26 cellular contexts compared by ENCODE assay signal in the genomic region with DNA sequence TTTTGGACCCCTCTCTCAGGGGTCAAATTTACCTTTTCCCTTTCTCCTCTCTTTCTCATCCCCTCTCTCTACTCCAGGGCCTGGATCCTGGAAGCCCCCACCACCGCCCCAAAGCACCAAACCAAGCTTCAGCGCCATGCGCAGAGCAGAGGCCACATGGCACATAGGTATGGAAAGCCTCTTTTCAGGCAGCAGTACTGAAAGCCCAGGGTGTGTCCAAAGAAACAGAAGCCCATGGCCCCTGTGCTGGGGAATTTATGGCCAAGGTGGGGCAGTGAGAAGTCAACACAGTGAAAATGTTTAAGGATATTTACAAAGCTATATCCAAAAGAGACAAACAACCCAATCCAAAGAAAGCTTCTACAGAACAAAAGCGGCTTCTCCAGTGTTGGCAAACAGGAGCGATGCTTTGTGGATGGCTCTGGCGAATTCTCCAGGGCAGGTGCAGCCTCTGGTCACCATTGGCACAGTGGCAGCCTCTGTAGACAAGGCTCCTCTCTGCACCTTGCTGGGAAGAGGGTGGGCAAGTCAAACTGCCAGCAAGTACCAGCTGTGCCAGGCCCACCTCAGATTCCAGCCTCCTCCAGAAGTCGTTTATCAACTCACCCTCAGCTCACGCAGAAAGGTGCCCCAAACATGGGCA. TPM values are rescaled to one million over a fixed set of nuclear protein-coding genes. Genes with fewer than 3 reads are reported as not detected.
"Had no signal": no experiment of that assay in that cellular context is flagged by ENCODE, and none has a peak within 500 bp of the region (broad histone marks: within the 10 kb centered on the region; RNA-seq: fewer than 3 reads in every experiment).

No MANE protein-coding gene starts in this region.

- H3K36me3 Mint-ChIP-seq: activated naive CD8-positive, alpha-beta T cell treated with anti-CD3 and anti-CD28 coated beads for 36 hours; mesothelial cell of epicardium; WTC11 had no signal

- H3K4me1 ChIP-seq: breast epithelium, left lung, parathyroid adenoma, testis, upper lobe of left lung had no signal

- H3K27ac Mint-ChIP-seq: activated naive CD8-positive, alpha-beta T cell treated with anti-CD3 and anti-CD28 coated beads for 36 hours; endodermal cell; mesothelial cell of epicardium; nephron; T-helper 1 cell treated with Interleukin-12 subunit alpha and Interleukin-12 subunit beta and Interleukin-4 antibody, amounts not matched to agents 30 μg/mL and 1 μg/mL, for 36 hours; WTC11 had no signal

- H3K27me3 Mint-ChIP-seq: activated naive CD8-positive, alpha-beta T cell treated with anti-CD3 and anti-CD28 coated beads for 36 hours had no signal

- H3K9ac ChIP-seq: parathyroid adenoma had no signal

- H3K27ac ChIP-seq: breast epithelium, esophagus squamous epithelium, gastroesophageal sphincter, left lung, neutrophil, parathyroid adenoma, spleen, testis, upper lobe of left lung had no signal

- H3K27me3 ChIP-seq: breast epithelium, neutrophil, testis, upper lobe of left lung had no signal

- H2AFZ ChIP-seq: parathyroid adenoma had no signal

- H3K36me3 ChIP-seq: breast epithelium, esophagus squamous epithelium, gastroesophageal sphincter, left lung, neutrophil, spleen, upper lobe of left lung had no signal

- DNase-seq: activated CD4-positive, alpha-beta T cell treated with anti-CD3 and anti-CD28 coated beads, Interleukin-2, amount 50 U/mL, for 48 hours; activated naive CD4-positive, alpha-beta T cell treated with Interleukin-2 at 50 U/mL for 16 hours; activated naive CD8-positive, alpha-beta T cell treated with anti-CD3 and anti-CD28 coated beads for 36 hours; activated T-cell treated with anti-CD3 and anti-CD28 coated beads, Interleukin-2, amount 50 U/mL, for 48 hours; cortex of kidney; endodermal cell; esophagus squamous epithelium; islet precursor cell; spleen; stimulated activated CD4-positive, alpha-beta T cell treated with anti-CD3 and anti-CD28 coated beads, Interleukin-4, amount 100 ng/mL, for 1 hour; stimulated activated naive CD4-positive, alpha-beta T cell; T1000; testis; upper lobe of left lung had no signal

- H3K4me3 Mint-ChIP-seq: activated naive CD8-positive, alpha-beta T cell treated with anti-CD3 and anti-CD28 coated beads for 36 hours; central memory CD8-positive, alpha-beta T cell; endodermal cell; mesothelial cell of epicardium; nephron; T-helper 1 cell treated with Interleukin-12 subunit alpha and Interleukin-12 subunit beta and Interleukin-4 antibody, amounts not matched to agents 30 μg/mL and 1 μg/mL, for 36 hours; WTC11 had no signal

- H3K4me3 ChIP-seq: breast epithelium, esophagus squamous epithelium, gastroesophageal sphincter, left lung, spleen, testis, upper lobe of left lung had no signal

- H3K9me3 Mint-ChIP-seq: activated naive CD8-positive, alpha-beta T cell treated with anti-CD3 and anti-CD28 coated beads for 36 hours; central memory CD8-positive, alpha-beta T cell; endodermal cell; mesothelial cell of epicardium; nephron; T-helper 1 cell treated with Interleukin-12 subunit alpha and Interleukin-12 subunit beta and Interleukin-4 antibody, amounts not matched to agents 30 μg/mL and 1 μg/mL, for 36 hours; WTC11 had no signal

- H3K79me2 ChIP-seq: parathyroid adenoma had no signal

- H3K4me1 Mint-ChIP-seq: endodermal cell, mesothelial cell of epicardium, nephron, WTC11 had no signal

- H3K9me3 ChIP-seq: breast epithelium, esophagus squamous epithelium, gastroesophageal sphincter, left lung, neutrophil, spleen, testis, upper lobe of left lung had no signal

- ATAC-seq: gastroesophageal sphincter, left lung, WTC11 had no signal

RNA-seq across cellular contexts. Expression of a gene that starts 4.8 kb away (rescaled TPM):
- total RNA-seq: activated naive CD8-positive, alpha-beta T cell treated with anti-CD3 and anti-CD28 coated beads for 36 hours; breast epithelium; endodermal cell; esophagus squamous epithelium; left lung; lung microvascular endothelial cell; mesothelial cell of epicardium; renal cortical epithelial cell; upper lobe of left lung; WTC11 had no signal

RNA-seq across cellular contexts. Expression of a gene that starts 14.8 kb away (rescaled TPM):
- total RNA-seq: lung microvascular endothelial cell had no signal
